ENCODE assay signal across 24 cellular contexts in genomic region chr19:56842421-56842820, GRCh38. TPM values are rescaled to one million over a fixed set of nuclear protein-coding genes. Genes with fewer than 3 reads are reported as not detected.
DNase-seq lines count a peak whose midpoint lies in the region; ATAC-seq, FAIRE-seq and TF ChIP-seq lines count a peak whose summit lies in the region.
"Had no signal": no experiment of that assay in that cellular context is flagged by ENCODE, and none has a peak within 500 bp of the region (broad histone marks: within the 10 kb centered on the region; RNA-seq: fewer than 3 reads in every experiment).

No MANE protein-coding gene starts in this region.

- H3K9me3 ChIP-seq in heart right ventricle: peaks cover 0 to 33% (median 0%) of the 10 kb centered on the region in 11 donors
- H3K9me3 ChIP-seq: HAP-1 had no signal

- DNase-seq in DMS 273 (lab: John Stamatoyannopoulos, UW; ENCODE audit: unreplicated experiment) (peak; percentile 22), DMS 273 treated with DMSO at 0.1 percent for 48 hours (lab: John Stamatoyannopoulos, UW) (no peak), NCI-H2227 treated with DMSO at 0.1 percent for 48 hours (lab: John Stamatoyannopoulos, UW) (peak; percentile 62), bronchial epithelial cell (ENCODE audit: low read depth) (no peak), heart right ventricle (no peak)
- DNase-seq: ACHN; AML-193; BE2C; CD4-positive, alpha-beta T cell; CD8-positive, alpha-beta memory T cell; DMS153; DND-41; GOT3; HFFc6 had no signal

- H3K27me3 ChIP-seq in bronchial epithelial cell (ENCODE audit: control insufficient read depth, insufficient read depth, low read length): no peaks in the 10 kb centered on the region
- H3K27me3 ChIP-seq in heart right ventricle: peaks cover 0 to 21% (median 0%) of the 10 kb centered on the region in 7 donors
- H3K27me3 ChIP-seq: BE2C; BLaER1 treated with 17β-estradiol and CSF1 and Interleukin-3, amounts not matched to agents 10 nM and 100 nM had no signal

- 87 to 95% methylated on average over 1 of the region's 1 CpG for WGBS in heart right ventricle, 2 donors

- no peak for ATAC-seq in HG02759 (IDR thresholded peaks at IDR 0.05; ENCODE audit: unreplicated experiment)
- no peak for ATAC-seq in heart right ventricle

- FAIRE-seq in bronchial epithelial cell (lab: Jason Lieb, UNC): peak; percentile 7
- FAIRE-seq: A204.1, D721Med, G401.6, GM12892, H54 had no signal

- peaks cover 0 to 16% (median 0%) of the 10 kb centered on the region in 9 donors for H3K4me1 ChIP-seq in heart right ventricle
- H3K4me1 ChIP-seq: BE2C; BLaER1 treated with 17β-estradiol and CSF1 and Interleukin-3, amounts not matched to agents 10 nM and 100 nM; HAP-1 had no signal

- no peak overlapping the region for H3K27ac ChIP-seq in heart right ventricle
- H3K27ac ChIP-seq: 22Rv1; BLaER1 treated with 17β-estradiol and CSF1 and Interleukin-3, amounts not matched to agents 10 nM and 100 nM had no signal

- TF ChIP-seq CTCF in bronchial epithelial cell (IDR thresholded peaks at IDR 0.05; ENCODE audit: insufficient read depth, low read length, severe bottlenecking) (no peak), heart right ventricle (IDR thresholded peaks at IDR 0.05) (no peak)

- intact Hi-C loops in heart right ventricle (cut with DNase I): no loop called here

- H3K4me3 ChIP-seq in bronchial epithelial cell (ENCODE audit: low read depth, low read length) (no peak overlapping the region), heart right ventricle (no peak overlapping the region)
- H3K4me3 ChIP-seq: BLaER1 treated with 17β-estradiol and CSF1 and Interleukin-3, amounts not matched to agents 10 nM and 100 nM; HAP-1 had no signal

- H3K36me3 ChIP-seq in bronchial epithelial cell (ENCODE audit: control insufficient read depth, insufficient read depth, low read length): no peaks in the 10 kb centered on the region
- H3K36me3 ChIP-seq in heart right ventricle: no peaks in the 10 kb centered on the region
- H3K36me3 ChIP-seq: BE2C; BLaER1 treated with 17β-estradiol and CSF1 and Interleukin-3, amounts not matched to agents 10 nM and 100 nM; HAP-1 had no signal

RNA-seq across cellular contexts. Expression of gene PEG3, which starts 1.9 kb away (rescaled TPM):
- total RNA-seq in bronchial epithelial cell: 0.51 and 0.53 TPM in 2 replicates
- 10 to 100 TPM in 1 of 10 donors, 1 to 10 TPM in 9; 6.9 to 10.3 (median 7.7) TPM for total RNA-seq in heart right ventricle
- polyA plus RNA-seq in heart right ventricle: 1 to 10 TPM; 1.8 to 3.0 TPM
- total RNA-seq: CD8-positive, alpha-beta memory T cell; HFFc6 had no signal
- polyA plus RNA-seq: CD8-positive, alpha-beta memory T cell had no signal

RNA-seq across cellular contexts. Expression of gene ZIM2, which starts 1.9 kb away (rescaled TPM):
- total RNA-seq in bronchial epithelial cell: not detected in 2 replicates
- total RNA-seq in heart right ventricle: under 1 TPM in 3 of 10 donors, not detected in 7; 0.13 to 0.15 (median 0.14) TPM
- under 1 TPM in 1 of 2 donors, not detected in 1; 0.06 TPM for polyA plus RNA-seq in heart right ventricle
- total RNA-seq: CD4-positive, alpha-beta T cell; CD8-positive, alpha-beta memory T cell; HFFc6 had no signal
- polyA plus RNA-seq: CD14-positive monocyte; CD8-positive, alpha-beta memory T cell had no signal

Comparison
In these comparisons a context has a peak if more than half of its experiments do, and no peak if none do; other contexts are left out.
1. DNase-seq: peak in DMS 273 (single experiment) and NCI-H2227 treated with DMSO at 0.1 percent for 48 hours (single experiment); none in DMS 273 treated with DMSO at 0.1 percent for 48 hours (single experiment), bronchial epithelial cell (single experiment) and heart right ventricle (0 of 2).